ENCODE assay signal across 2 cellular contexts in the genomic region with DNA sequence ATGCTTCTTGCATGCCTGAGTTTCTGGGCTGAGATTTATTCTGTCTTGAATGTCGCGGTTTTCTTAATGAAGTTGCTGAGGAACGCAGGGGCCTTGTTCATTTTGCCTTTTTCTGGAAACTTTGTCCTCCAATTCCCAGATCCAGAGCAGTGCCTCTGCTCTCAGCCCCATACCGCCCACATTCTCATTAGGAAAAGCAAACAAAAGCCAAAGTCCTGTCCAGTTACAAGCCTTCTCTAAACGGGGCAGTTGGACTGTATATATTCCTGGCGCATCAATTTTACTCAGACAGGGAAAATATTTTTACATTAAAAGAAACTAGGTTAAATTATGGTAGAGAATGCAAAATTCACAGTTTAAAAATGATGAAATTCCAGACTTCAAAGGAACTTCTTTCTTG.
A peak's percentile ranks its signal among the peaks of the same experiment; 100 is the strongest.
TF ChIP-seq lines count a peak whose summit lies in the region.

No MANE protein-coding gene starts in this region.

TF ChIP-seq in GM12878, 131 proteins besides CTCF, POLR2A, EP300 and RAD21 (continued from another document):
- no peak for TF ChIP-seq MTA2 (IDR thresholded peaks at IDR 0.05; ENCODE audit: low read depth)
- no peak for TF ChIP-seq SP1 (IDR thresholded peaks at IDR 0.05; ENCODE audit: low read depth, low read length)
TF ChIP-seq in GM12878: peak in this region for 0.

TF ChIP-seq in liver, 16 proteins besides CTCF, POLR2A, EP300 and RAD21:
- TF ChIP-seq REST (IDR thresholded peaks at IDR 0.05) = peak; percentile 49
- peak; percentile 23 for TF ChIP-seq ZBTB33 (IDR thresholded peaks at IDR 0.05)
- TF ChIP-seq HNF4A (conservative IDR thresholded peaks at IDR 0.05) = peak; percentile 38 to 67
- TF ChIP-seq YY1 (IDR thresholded peaks at IDR 0.05) = no peak
